ENCODE assay signal across 17 cellular contexts in the genomic region with DNA sequence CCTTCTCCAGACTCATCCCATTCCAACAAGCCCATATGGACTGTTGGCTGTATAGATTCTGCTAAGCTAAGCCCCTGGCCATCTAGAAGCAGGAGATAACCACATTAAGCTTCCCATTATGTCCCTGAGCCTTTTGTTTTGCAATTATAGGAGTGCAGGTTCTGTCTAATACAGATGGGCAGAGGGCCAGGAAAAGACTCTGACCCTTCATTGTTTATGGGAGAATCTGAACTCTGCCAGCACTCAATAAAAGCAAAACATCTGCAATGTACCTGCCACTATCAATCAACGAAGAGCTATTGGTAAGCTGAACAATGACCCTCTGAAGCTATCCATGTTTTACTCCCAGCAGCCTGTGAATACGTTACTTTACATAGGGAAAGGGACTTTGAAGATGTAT.
"Had no signal": no experiment of that assay in that cellular context is flagged by ENCODE, and none has a peak within 500 bp of the region (broad histone marks: within the 10 kb centered on the region; RNA-seq: fewer than 3 reads in every experiment).

No MANE protein-coding gene starts in this region.

- H3K9me3 Mint-ChIP-seq: stimulated activated naive B cell treated with anti-CD40 and anti-IgM and Interleukin-4, amounts not matched to agents 10 μg/mL and 1 μg/mL and 100 μg/mL, for 72 hours had no signal

- H3K4me1 Mint-ChIP-seq: activated CD4-positive, alpha-beta T cell treated with anti-CD3 and anti-CD28 coated beads, Interleukin-2, amount 10 ng/mL, durations not matched to agents 7 days and 5 days had no signal

- DNase-seq: activated CD4-positive, alpha-beta T cell treated with anti-CD3 and anti-CD28 coated beads, Interleukin-2, amount 10 ng/mL, durations not matched to agents 7 days and 5 days; activated CD4-positive, CD25-positive, alpha-beta regulatory T cell; activated CD8-positive, alpha-beta memory T cell treated with anti-CD3 and anti-CD28 coated beads, Interleukin-2, amount 50 U/mL, for 48 hours; activated gamma-delta T cell treated with Interleukin-2 at 50 U/mL for 16 hours; amniotic stem cell; caudate nucleus; colonic mucosa; effector memory CD4-positive, alpha-beta T cell; foreskin fibroblast; hippocampal formation; left lung; naive thymus-derived CD4-positive, alpha-beta T cell; pancreas; stimulated activated naive B cell treated with anti-CD40 and anti-IgM and Interleukin-4, amounts not matched to agents 10 μg/mL and 1 μg/mL and 100 μg/mL, for 72 hours; tibial artery; uterus had no signal

- H3K27ac Mint-ChIP-seq: activated CD4-positive, alpha-beta T cell treated with anti-CD3 and anti-CD28 coated beads, Interleukin-2, amount 10 ng/mL, durations not matched to agents 7 days and 5 days; activated naive CD8-positive, alpha-beta T cell; naive thymus-derived CD4-positive, alpha-beta T cell; stimulated activated naive B cell treated with anti-CD40 and anti-IgM and Interleukin-4, amounts not matched to agents 10 μg/mL and 1 μg/mL and 100 μg/mL, for 72 hours had no signal

- ATAC-seq: left lung; naive thymus-derived CD4-positive, alpha-beta T cell; stimulated activated naive B cell treated with anti-CD40 and anti-IgM and Interleukin-4, amounts not matched to agents 10 μg/mL and 1 μg/mL and 100 μg/mL, for 72 hours had no signal

- H3K36me3 Mint-ChIP-seq: activated naive CD8-positive, alpha-beta T cell; naive thymus-derived CD4-positive, alpha-beta T cell; stimulated activated naive B cell treated with anti-CD40 and anti-IgM and Interleukin-4, amounts not matched to agents 10 μg/mL and 1 μg/mL and 100 μg/mL, for 72 hours had no signal

- H3K4me3 Mint-ChIP-seq: activated CD4-positive, alpha-beta T cell treated with anti-CD3 and anti-CD28 coated beads, Interleukin-2, amount 10 ng/mL, durations not matched to agents 7 days and 5 days; activated naive CD8-positive, alpha-beta T cell; naive thymus-derived CD4-positive, alpha-beta T cell; stimulated activated naive B cell treated with anti-CD40 and anti-IgM and Interleukin-4, amounts not matched to agents 10 μg/mL and 1 μg/mL and 100 μg/mL, for 72 hours had no signal
